13 cellular contexts compared by ENCODE assay signal in genomic region chr2:101967826-101968498, GRCh38. TPM values are rescaled to one million over a fixed set of nuclear protein-coding genes. Genes with fewer than 3 reads are reported as not detected.
DNase-seq lines count a peak whose midpoint lies in the region; ATAC-seq, FAIRE-seq and TF ChIP-seq lines count a peak whose summit lies in the region.
"Had no signal": no experiment of that assay in that cellular context is flagged by ENCODE, and none has a peak within 500 bp of the region (broad histone marks: within the 10 kb centered on the region; RNA-seq: fewer than 3 reads in every experiment).

No MANE protein-coding gene starts in this region.

- peaks cover 20% of the 10 kb centered on the region for H3K9me3 Mint-ChIP-seq in activated naive CD4-positive, alpha-beta T cell treated with anti-CD3 and anti-CD28 coated beads for 36 hours

- intact Hi-C loops in pancreas (cut with DNase I), result no loop called here
- intact Hi-C loops in dorsolateral prefrontal cortex (cut with DNase I), result no loop called here
- intact Hi-C loops in activated naive CD4-positive, alpha-beta T cell treated with anti-CD3 and anti-CD28 coated beads for 36 hours (cut with micrococcal nuclease), result no loop called here

- no peak overlapping the region for H3K4me3 ChIP-seq in fibroblast of mammary gland (ENCODE audit: control insufficient read depth, low read depth, low read length)
- no peak overlapping the region for H3K4me3 ChIP-seq in pancreas
- no peak overlapping the region for H3K4me3 ChIP-seq in dorsolateral prefrontal cortex

- H3K27me3 Mint-ChIP-seq in activated naive CD4-positive, alpha-beta T cell treated with anti-CD3 and anti-CD28 coated beads for 36 hours (ENCODE audit: low read depth), result no peaks in the 10 kb centered on the region
- H3K27me3 Mint-ChIP-seq: activated CD8-positive, alpha-beta T cell treated with anti-CD3 and anti-CD28 coated beads for 36 hours; central memory CD8-positive, alpha-beta T cell had no signal

- no peak for FAIRE-seq in pancreas (lab: Jason Lieb, UNC)

- peak; percentile 52 for DNase-seq in EH (ENCODE audit: low read depth)
- peak; percentile 78 for DNase-seq in NCI-H1105 treated with DMSO at 0.1 percent for 48 hours (lab: John Stamatoyannopoulos, UW)
- peak; percentile 49 for DNase-seq in fibroblast of mammary gland (ENCODE audit: low read depth)
- DNase-seq in pancreas, result peak in 2 of 6 donors; percentile 37 to 49
- no peak for DNase-seq in dorsolateral prefrontal cortex
- no peak for DNase-seq in activated naive CD4-positive, alpha-beta T cell treated with anti-CD3 and anti-CD28 coated beads for 36 hours
- DNase-seq in SW480 (ENCODE audit: low spot score), result no peak
- DNase-seq in activated gamma-delta T cell (lab: John Stamatoyannopoulos, UW), result no peak
- DNase-seq: activated CD8-positive, alpha-beta T cell treated with anti-CD3 and anti-CD28 coated beads for 36 hours; activated effector memory CD4-positive, alpha-beta T cell treated with anti-CD3 and anti-CD28 coated beads, Interleukin-2, amount 50 U/mL, for 16 hours; KG1; T-helper 9 cell had no signal

- CTCF ChIA-PET in activated naive CD4-positive, alpha-beta T cell treated with anti-CD3 and anti-CD28 coated beads for 36 hours (lab: Charles Lee), result no interaction called here

- no peaks in the 10 kb centered on the region for H3K36me3 Mint-ChIP-seq in activated naive CD4-positive, alpha-beta T cell treated with anti-CD3 and anti-CD28 coated beads for 36 hours (ENCODE audit: low read depth)

- TF ChIP-seq CTCF in fibroblast of mammary gland (conservative IDR thresholded peaks at IDR 0.05; ENCODE audit: control insufficient read depth, insufficient read depth, low read depth, low read length) (no peak), pancreas (IDR thresholded peaks at IDR 0.05) (no peak), dorsolateral prefrontal cortex (IDR thresholded peaks at IDR 0.05 in 54 of 56, conservative IDR thresholded peaks at IDR 0.05 in 2 of 56; ENCODE audit: low read depth in 1 of 56, partially characterized antibody in 56 of 56) (no peak)

- H3K27ac Mint-ChIP-seq in activated naive CD4-positive, alpha-beta T cell treated with anti-CD3 and anti-CD28 coated beads for 36 hours, result no peak overlapping the region
- H3K27ac Mint-ChIP-seq: activated CD8-positive, alpha-beta T cell treated with anti-CD3 and anti-CD28 coated beads for 36 hours had no signal

- peaks cover 0 to 6% (median 0%) of the 10 kb centered on the region in 3 donors for H3K4me1 ChIP-seq in pancreas

- ATAC-seq in pancreas, result peak; percentile 28 to 81 (median 64)
- ATAC-seq: activated CD8-positive, alpha-beta T cell treated with anti-CD3 and anti-CD28 coated beads for 36 hours had no signal

- 63% methylated on average over 7 of the region's 7 CpGs for WGBS in pancreas, 2 donors

- peaks cover 5% of the 10 kb centered on the region for H3K4me1 Mint-ChIP-seq in activated naive CD4-positive, alpha-beta T cell treated with anti-CD3 and anti-CD28 coated beads for 36 hours (ENCODE audit: low read depth)

- no peaks in the 10 kb centered on the region for H3K9me3 ChIP-seq in pancreas

- H3K27me3 ChIP-seq in pancreas, result no peaks in the 10 kb centered on the region
- no peaks in the 10 kb centered on the region for H3K27me3 ChIP-seq in dorsolateral prefrontal cortex

- H3K27ac ChIP-seq in pancreas, result peak overlapping the region; percentile 15 to 41 (median 36)
- H3K27ac ChIP-seq in dorsolateral prefrontal cortex, result no peak overlapping the region

- H3K36me3 ChIP-seq in pancreas, result no peaks in the 10 kb centered on the region

- no peak overlapping the region for H3K4me3 Mint-ChIP-seq in activated naive CD4-positive, alpha-beta T cell treated with anti-CD3 and anti-CD28 coated beads for 36 hours
- H3K4me3 Mint-ChIP-seq: activated CD8-positive, alpha-beta T cell treated with anti-CD3 and anti-CD28 coated beads for 36 hours; central memory CD8-positive, alpha-beta T cell had no signal

RNA-seq across cellular contexts. Expression of gene IL1R2, which starts 23.8 kb away (rescaled TPM):
- total RNA-seq in pancreas, result 1 to 10 TPM in 5 of 6 donors, under 1 TPM in 1; 0.39 to 3.8 (median 1.7) TPM
- 1 to 10 TPM in 1 of 2 donors, under 1 TPM in 1; 0.70 to 1.9 TPM for polyA plus RNA-seq in pancreas
- total RNA-seq in dorsolateral prefrontal cortex, result 10 to 100 TPM in 6 of 120 experiments, 1 to 10 TPM in 68, under 1 TPM in 15, not detected in 31; 0.43 to 29.0 (median 2.2) TPM
- total RNA-seq in activated naive CD4-positive, alpha-beta T cell treated with anti-CD3 and anti-CD28 coated beads for 36 hours, result 10 to 100 TPM; 10.3 to 10.5 TPM

Comparison
In these comparisons a context has a peak if more than half of its experiments do, and no peak if none do; other contexts are left out.
1. DNase-seq: peak in EH (single experiment), NCI-H1105 treated with DMSO at 0.1 percent for 48 hours (single experiment) and fibroblast of mammary gland (single experiment); none in dorsolateral prefrontal cortex (0 of 10), activated naive CD4-positive, alpha-beta T cell treated with anti-CD3 and anti-CD28 coated beads for 36 hours (single experiment), SW480 (single experiment) and activated gamma-delta T cell (single experiment).
2. H3K27ac ChIP-seq: peak in pancreas (4 of 4); none in dorsolateral prefrontal cortex (0 of 59).